In genomic region chr4:149914101-149914500, GRCh38 we compare ENCODE assay signal across 17 cellular contexts.
"Had no signal": no experiment of that assay in that cellular context is flagged by ENCODE, and none has a peak within 500 bp of the region (broad histone marks: within the 10 kb centered on the region; RNA-seq: fewer than 3 reads in every experiment).

No MANE protein-coding gene starts in this region.

- H3K27me3 ChIP-seq: brain microvascular endothelial cell, esophagus muscularis mucosa, foreskin keratinocyte, gastrocnemius medialis had no signal

- H3K4me1 ChIP-seq: esophagus muscularis mucosa, gastrocnemius medialis had no signal

- H3K9me3 ChIP-seq: esophagus muscularis mucosa, gastrocnemius medialis had no signal

- DNase-seq: activated CD4-positive, alpha-beta T cell treated with anti-CD3 and anti-CD28 coated beads for 1 hour; activated CD4-positive, alpha-beta T cell treated with anti-CD3 and anti-CD28 coated beads, Interleukin-2, amount 50 U/mL, for 4 hours; activated effector memory CD4-positive, alpha-beta T cell treated with Interleukin-2 at 50 U/mL for 16 hours; activated gamma-delta T cell treated with Interleukin-2 at 50 U/mL for 16 hours; activated naive CD4-positive, alpha-beta T cell treated with anti-CD3 and anti-CD28 coated beads, Interleukin-2, amount 50 U/mL, for 16 hours; activated naive CD4-positive, alpha-beta T cell treated with Interleukin-2 at 50 U/mL for 16 hours; activated T-cell treated with anti-CD3 and anti-CD28 coated beads, Interleukin-2, amount 50 U/mL, for 4 hours; cortex of kidney; effector CD4-positive, alpha-beta T cell; effector memory CD8-positive, alpha-beta T cell; gastrocnemius medialis; T-helper 9 cell had no signal

- ATAC-seq: activated T-cell treated with anti-CD3 and anti-CD28 coated beads, Interleukin-2, amount 50 U/mL, for 4 hours; activated T-helper 17 cell treated with anti-CD3 and anti-CD28 coated beads, Interleukin-2, amount 50 U/mL, for 72 hours; effector memory CD8-positive, alpha-beta T cell; gastrocnemius medialis had no signal

- H3K36me3 ChIP-seq: brain microvascular endothelial cell, esophagus muscularis mucosa, gastrocnemius medialis had no signal

- H3K4me3 ChIP-seq: esophagus muscularis mucosa, gastrocnemius medialis had no signal

- H3K27ac ChIP-seq: brain microvascular endothelial cell, esophagus muscularis mucosa, foreskin keratinocyte, gastrocnemius medialis, VCaP had no signal
